14 cellular contexts compared by ENCODE assay signal in the genomic region with DNA sequence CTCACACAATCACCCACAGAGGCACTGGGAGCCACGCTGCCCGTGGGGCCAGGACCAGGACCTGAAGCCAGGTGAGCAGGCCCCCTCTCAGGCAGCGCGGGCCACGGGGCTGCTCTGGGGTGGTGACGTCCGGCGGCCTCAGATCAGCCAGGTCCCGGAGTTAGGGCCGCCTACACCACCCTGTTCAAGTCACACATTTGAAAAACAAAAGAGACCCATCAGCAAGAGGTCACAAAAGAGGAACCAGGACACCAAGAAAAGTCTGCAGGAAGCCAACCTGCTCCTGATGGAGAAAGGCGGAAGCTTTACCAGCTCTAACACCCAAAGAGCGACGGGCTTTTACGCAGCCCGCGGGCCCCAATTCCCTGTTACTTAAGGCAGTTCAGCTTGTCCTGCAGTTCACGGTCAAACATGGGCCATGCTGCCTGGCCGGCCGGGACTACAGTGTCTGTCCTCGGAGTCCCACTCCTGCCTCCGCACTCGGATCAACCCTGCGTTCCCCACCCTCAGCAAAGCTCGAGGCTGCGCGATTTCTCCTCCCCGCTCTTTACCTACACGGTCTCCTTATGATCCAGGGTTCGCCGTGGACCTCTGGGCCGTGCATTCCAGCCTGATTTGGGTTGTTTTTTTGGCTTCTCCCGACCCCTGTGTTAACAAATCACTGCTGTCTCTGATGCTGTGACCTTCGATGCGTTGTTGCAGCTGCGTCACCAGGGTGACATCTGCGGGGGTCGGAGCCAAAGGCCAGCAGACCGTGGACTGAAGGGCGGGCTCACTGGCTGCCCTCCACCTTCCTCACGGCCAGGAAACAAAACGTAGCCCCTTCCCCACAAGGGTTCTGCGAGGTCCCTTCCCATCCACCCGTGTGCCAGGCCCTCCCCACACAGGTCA. TPM values are rescaled to one million over a fixed set of nuclear protein-coding genes. Genes with fewer than 3 reads are reported as not detected.
DNase-seq lines count a peak whose midpoint lies in the region; ATAC-seq and TF ChIP-seq lines count a peak whose summit lies in the region.
"Had no signal": no experiment of that assay in that cellular context is flagged by ENCODE, and none has a peak within 500 bp of the region (broad histone marks: within the 10 kb centered on the region; RNA-seq: fewer than 3 reads in every experiment).

No MANE protein-coding gene starts in this region.

- peaks cover 17% of the 10 kb centered on the region for H3K4me1 ChIP-seq in ACC112 (ENCODE audit: control insufficient read depth, insufficient read depth, low read length, unreplicated experiment)
- H3K4me1 ChIP-seq in HUES48 (ENCODE audit: control insufficient read depth, insufficient read depth, low read length), result peaks cover 19% of the 10 kb centered on the region
- H3K4me1 ChIP-seq in adrenal gland (replicated peaks in 1 of 2), result peaks cover 13 to 16% of the 10 kb centered on the region in 2 donors
- H3K4me1 ChIP-seq: BE2C, uterus had no signal

- 27 to 34% (median 34%) methylated on average over 37 to 43 of the region's 43 CpGs for WGBS in adrenal gland, 4 donors

- no peak for ATAC-seq in GM21786 (IDR thresholded peaks at IDR 0.05; ENCODE audit: unreplicated experiment)
- no peak for ATAC-seq in GM21381 (IDR thresholded peaks at IDR 0.05; ENCODE audit: unreplicated experiment)
- ATAC-seq in GM18861 (IDR thresholded peaks at IDR 0.05; ENCODE audit: unreplicated experiment), result no peak

- no peaks in the 10 kb centered on the region for H3K9me3 Mint-ChIP-seq in progenitor cell of endocrine pancreas (ENCODE audit: low read depth)
- H3K9me3 Mint-ChIP-seq: activated B cell treated with CpG ODN at 0.5 μM for 24 hours; stimulated activated memory B cell treated with anti-CD40 and anti-IgM and Interleukin-4, amounts not matched to agents 10 μg/mL and 1 μg/mL and 100 μg/mL, for 72 hours had no signal

- peak overlapping the region; percentile 50 for H3K4me3 ChIP-seq in ACC112 (ENCODE audit: low read depth, low read length)
- H3K4me3 ChIP-seq in HUES48 (ENCODE audit: low read depth, low read length), result peak overlapping the region; percentile 13
- peak overlapping the region in 1 of 4 donors; percentile 42 for H3K4me3 ChIP-seq in adrenal gland
- H3K4me3 ChIP-seq: uterus had no signal

- H3K9me3 ChIP-seq in HUES48 (ENCODE audit: control insufficient read depth, insufficient read depth, low read length) (no peaks in the 10 kb centered on the region), adrenal gland (replicated peaks in 1 of 3) (no peaks in the 10 kb centered on the region)
- H3K9me3 ChIP-seq: BE2C, uterus had no signal

- no peak overlapping the region for H2AFZ ChIP-seq in ACC112 (ENCODE audit: low read length, unreplicated experiment)

- DNase-seq in adrenal gland (peak; percentile 46 to 86 (median 78)), left kidney (ENCODE audit: low read depth, low spot score) (peak; percentile 69), progenitor cell of endocrine pancreas (ENCODE audit: low spot score, unreplicated experiment) (no peak)
- DNase-seq: activated B cell treated with CpG ODN at 0.5 μM for 24 hours, BE2C, NCI-H1694 treated with DMSO at 0.1 percent for 48 hours, NCI-H526 treated with DMSO at 0.1 percent for 48 hours, uterus had no signal

- intact Hi-C loops in adrenal gland (cut with DNase I), result no loop called here

- no peaks in the 10 kb centered on the region for H3K36me3 Mint-ChIP-seq in progenitor cell of endocrine pancreas (ENCODE audit: insufficient read depth)
- H3K36me3 Mint-ChIP-seq: stimulated activated memory B cell treated with anti-CD40 and anti-IgM and Interleukin-4, amounts not matched to agents 10 μg/mL and 1 μg/mL and 100 μg/mL, for 72 hours had no signal

- H3K4me3 Mint-ChIP-seq in progenitor cell of endocrine pancreas (ENCODE audit: low read depth), result no peak overlapping the region
- H3K4me3 Mint-ChIP-seq: activated B cell treated with CpG ODN at 0.5 μM for 24 hours; stimulated activated memory B cell treated with anti-CD40 and anti-IgM and Interleukin-4, amounts not matched to agents 10 μg/mL and 1 μg/mL and 100 μg/mL, for 72 hours had no signal

- H3K27ac ChIP-seq in ACC112 (ENCODE audit: low read depth, low read length) (peak overlapping the region; percentile 77), HUES48 (ENCODE audit: low read depth, low read length) (peak overlapping the region; percentile 55), adrenal gland (peak overlapping the region; percentile 67 to 97 (median 87))
- H3K27ac ChIP-seq: uterus had no signal

- H3K36me3 ChIP-seq in ACC112 (ENCODE audit: insufficient read depth, low read length), result no peaks in the 10 kb centered on the region
- H3K36me3 ChIP-seq in HUES48 (ENCODE audit: control insufficient read depth, insufficient read depth, low read length), result no peaks in the 10 kb centered on the region
- H3K36me3 ChIP-seq in adrenal gland (replicated peaks in 1 of 2), result no peaks in the 10 kb centered on the region
- H3K36me3 ChIP-seq: BE2C, uterus had no signal

- no peak overlapping the region; the same call in 1 of the 2 replicates for H3K9ac ChIP-seq in HUES48 (ENCODE audit: low read depth, low read length)

- peak in 1 of 2 donors; percentile 27 for TF ChIP-seq POLR2A in adrenal gland (IDR thresholded peaks at IDR 0.05)

- H3K27me3 Mint-ChIP-seq in progenitor cell of endocrine pancreas, result no peaks in the 10 kb centered on the region
- H3K27me3 Mint-ChIP-seq: activated B cell treated with CpG ODN at 0.5 μM for 24 hours; stimulated activated memory B cell treated with anti-CD40 and anti-IgM and Interleukin-4, amounts not matched to agents 10 μg/mL and 1 μg/mL and 100 μg/mL, for 72 hours had no signal

- H3K4me1 Mint-ChIP-seq in progenitor cell of endocrine pancreas (ENCODE audit: low read depth), result no peaks in the 10 kb centered on the region
- H3K4me1 Mint-ChIP-seq: activated B cell treated with CpG ODN at 0.5 μM for 24 hours; stimulated activated memory B cell treated with anti-CD40 and anti-IgM and Interleukin-4, amounts not matched to agents 10 μg/mL and 1 μg/mL and 100 μg/mL, for 72 hours had no signal

- H3K27ac Mint-ChIP-seq in progenitor cell of endocrine pancreas, result no peak overlapping the region
- H3K27ac Mint-ChIP-seq: activated B cell treated with CpG ODN at 0.5 μM for 24 hours; stimulated activated memory B cell treated with anti-CD40 and anti-IgM and Interleukin-4, amounts not matched to agents 10 μg/mL and 1 μg/mL and 100 μg/mL, for 72 hours had no signal

- H3K79me2 ChIP-seq in ACC112 (ENCODE audit: control insufficient read depth, insufficient read depth, low read length, unreplicated experiment), result no peaks in the 10 kb centered on the region

- H3K27me3 ChIP-seq in ACC112 (ENCODE audit: insufficient read depth, low read length) (no peaks in the 10 kb centered on the region), HUES48 (ENCODE audit: control insufficient read depth, insufficient read depth, low read length) (peaks cover 31% of the 10 kb centered on the region), adrenal gland (no peaks in the 10 kb centered on the region)
- H3K27me3 ChIP-seq: BE2C, uterus had no signal

- TF ChIP-seq CTCF in adrenal gland (IDR thresholded peaks at IDR 0.05), result no peak
- TF ChIP-seq CTCF in progenitor cell of endocrine pancreas (IDR thresholded peaks at IDR 0.05; ENCODE audit: unreplicated experiment), result no peak

RNA-seq across cellular contexts. Expression of a gene that starts 31.0 kb away (rescaled TPM):
- total RNA-seq in adrenal gland (1 to 10 TPM in 5 of 8 donors, under 1 TPM in 2, not detected in 1; 0.70 to 4.0 (median 1.4) TPM), progenitor cell of endocrine pancreas (1.8 and 2.8 TPM in 2 replicates)
- 10 to 100 TPM in 1 of 3 donors, 1 to 10 TPM in 1, under 1 TPM in 1; 0.35 to 12.5 (median 3.1) TPM for polyA plus RNA-seq in adrenal gland
